12 cellular contexts compared by ENCODE assay signal in the genomic region with DNA sequence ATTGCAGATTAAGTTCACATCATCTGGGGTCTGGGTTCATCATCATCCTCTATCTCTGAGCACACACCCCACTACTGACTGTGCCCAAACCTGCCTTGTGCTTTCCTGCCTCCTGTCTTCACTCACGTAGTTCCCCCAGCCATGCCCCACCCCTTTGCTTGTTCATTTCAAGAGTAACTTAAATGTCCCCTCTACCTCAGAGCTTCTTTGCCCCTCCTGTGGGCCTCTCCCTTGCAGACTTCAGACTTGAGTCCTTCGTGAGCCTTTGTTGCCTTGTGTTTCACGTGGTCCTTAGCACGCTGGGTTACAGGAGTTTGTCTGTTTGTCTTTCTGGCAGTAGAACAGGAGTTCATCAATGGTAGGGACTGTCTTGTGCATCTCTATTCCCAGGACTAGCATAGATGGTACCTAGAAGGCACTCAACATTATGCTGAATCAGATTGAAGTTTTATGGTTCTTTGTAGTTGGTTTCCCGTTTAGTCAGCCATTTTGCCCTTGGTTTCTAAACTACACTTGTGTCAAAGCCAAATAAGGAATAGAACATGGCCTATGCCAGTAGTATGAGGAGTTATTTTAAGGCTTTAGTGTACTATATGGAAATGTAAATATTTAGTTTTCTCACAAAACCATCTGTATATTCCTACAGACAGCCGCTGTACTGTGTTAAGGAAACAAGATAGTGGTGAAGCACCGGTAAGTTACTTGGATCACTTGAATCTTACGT.
DNase-seq lines count a peak whose midpoint lies in the region; ATAC-seq and TF ChIP-seq lines count a peak whose summit lies in the region.
"Had no signal": no experiment of that assay in that cellular context is flagged by ENCODE, and none has a peak within 500 bp of the region (broad histone marks: within the 10 kb centered on the region; RNA-seq: fewer than 3 reads in every experiment).

No MANE protein-coding gene starts in this region.

- CTCF ChIA-PET in MCF 10A (lab: Yijun Ruan, JAX): interaction anchor here (0.6 to 0.8 kb wide), 2 partner anchors 25 to 42 kb away, joined by 3 read pairs; no protein-coding TSS in a partner anchor

- H3K4me1 Mint-ChIP-seq in activated T-cell treated with anti-CD3 and anti-CD28 coated beads, Interleukin-2, amount 50 U/mL, for 24 hours (ENCODE audit: low read depth): peaks cover 14% of the 10 kb centered on the region
- H3K4me1 Mint-ChIP-seq in activated T-cell treated with anti-CD3 and anti-CD28 coated beads, Interleukin-2, amount 50 U/mL, for 72 hours (ENCODE audit: low read depth): peaks cover 19% of the 10 kb centered on the region
- H3K4me1 Mint-ChIP-seq in stimulated activated memory B cell treated with anti-CD40 and anti-IgM and Interleukin-4, amounts not matched to agents 10 μg/mL and 1 μg/mL and 100 μg/mL, for 72 hours: peaks cover 14% of the 10 kb centered on the region
- no peaks in the 10 kb centered on the region for H3K4me1 Mint-ChIP-seq in MCF 10A (ENCODE audit: insufficient read depth, unreplicated experiment)

- peak overlapping the region; percentile 71 for H3K27ac Mint-ChIP-seq in activated T-cell treated with anti-CD3 and anti-CD28 coated beads, Interleukin-2, amount 50 U/mL, for 24 hours
- H3K27ac Mint-ChIP-seq in activated T-cell treated with anti-CD3 and anti-CD28 coated beads, Interleukin-2, amount 50 U/mL, for 72 hours: peak overlapping the region; percentile 43
- peak overlapping the region; percentile 54 for H3K27ac Mint-ChIP-seq in stimulated activated memory B cell treated with anti-CD40 and anti-IgM and Interleukin-4, amounts not matched to agents 10 μg/mL and 1 μg/mL and 100 μg/mL, for 72 hours
- no peak overlapping the region for H3K27ac Mint-ChIP-seq in MCF 10A (ENCODE audit: low read depth, unreplicated experiment)

- intact Hi-C loops in MCF 10A (cut with micrococcal nuclease): no loop called here

- BruUV-seq in MCF 10A (replicated peaks; lab: Mats Ljungman, UMichigan): no TSS peak

- peak; percentile 62 for ATAC-seq in GM21737 (IDR thresholded peaks at IDR 0.05; ENCODE audit: unreplicated experiment)
- ATAC-seq in activated T-cell treated with anti-CD3 and anti-CD28 coated beads, Interleukin-2, amount 50 U/mL, for 72 hours (replicated peaks in 1 of 2): peak; percentile 95 to 97
- peak; percentile 94 for ATAC-seq in stimulated activated memory B cell treated with anti-CD40 and anti-IgM and Interleukin-4, amounts not matched to agents 10 μg/mL and 1 μg/mL and 100 μg/mL, for 72 hours
- ATAC-seq: right cardiac atrium, SK-N-SH treated with all-trans-retinoic acid at 6 μM for 48 hours had no signal

- H3K4me3 Mint-ChIP-seq in activated T-cell treated with anti-CD3 and anti-CD28 coated beads, Interleukin-2, amount 50 U/mL, for 24 hours: no peak overlapping the region
- peak overlapping the region; percentile 53 to 59 for H3K4me3 Mint-ChIP-seq in activated T-cell treated with anti-CD3 and anti-CD28 coated beads, Interleukin-2, amount 50 U/mL, for 72 hours
- no peak overlapping the region for H3K4me3 Mint-ChIP-seq in stimulated activated memory B cell treated with anti-CD40 and anti-IgM and Interleukin-4, amounts not matched to agents 10 μg/mL and 1 μg/mL and 100 μg/mL, for 72 hours
- H3K4me3 Mint-ChIP-seq in MCF 10A (ENCODE audit: unreplicated experiment): no peak overlapping the region

- no peaks in the 10 kb centered on the region for H3K9me3 Mint-ChIP-seq in activated T-cell treated with anti-CD3 and anti-CD28 coated beads, Interleukin-2, amount 50 U/mL, for 24 hours
- no peaks in the 10 kb centered on the region for H3K9me3 Mint-ChIP-seq in activated T-cell treated with anti-CD3 and anti-CD28 coated beads, Interleukin-2, amount 50 U/mL, for 72 hours
- no peaks in the 10 kb centered on the region for H3K9me3 Mint-ChIP-seq in stimulated activated memory B cell treated with anti-CD40 and anti-IgM and Interleukin-4, amounts not matched to agents 10 μg/mL and 1 μg/mL and 100 μg/mL, for 72 hours
- H3K9me3 Mint-ChIP-seq in MCF 10A (ENCODE audit: unreplicated experiment): no peaks in the 10 kb centered on the region

- POLR2A ChIA-PET in MCF 10A (lab: Yijun Ruan, JAX): interaction anchor here (0.7 to 0.9 kb wide), 3 partner anchors 24 to 190 kb away, joined by 3 to 4 read pairs (median 3); no protein-coding TSS in a partner anchor

- peaks cover 89% of the 10 kb centered on the region for H3K36me3 Mint-ChIP-seq in activated T-cell treated with anti-CD3 and anti-CD28 coated beads, Interleukin-2, amount 50 U/mL, for 24 hours (ENCODE audit: low read depth)
- H3K36me3 Mint-ChIP-seq in activated T-cell treated with anti-CD3 and anti-CD28 coated beads, Interleukin-2, amount 50 U/mL, for 72 hours (ENCODE audit: insufficient read depth in 2 of 2): peaks cover 6 to 16% of the 10 kb centered on the region in 2 donors
- H3K36me3 Mint-ChIP-seq in stimulated activated memory B cell treated with anti-CD40 and anti-IgM and Interleukin-4, amounts not matched to agents 10 μg/mL and 1 μg/mL and 100 μg/mL, for 72 hours: peaks cover 66% of the 10 kb centered on the region
- H3K36me3 Mint-ChIP-seq in MCF 10A (ENCODE audit: insufficient read depth, unreplicated experiment): peaks cover 76% of the 10 kb centered on the region

- no peak for DNase-seq in activated T-cell treated with anti-CD3 and anti-CD28 coated beads, Interleukin-2, amount 50 U/mL, for 24 hours
- DNase-seq in activated T-cell treated with anti-CD3 and anti-CD28 coated beads, Interleukin-2, amount 50 U/mL, for 1 hour: no peak
- DNase-seq in activated T-cell treated with anti-CD3 and anti-CD28 coated beads, Interleukin-2, amount 50 U/mL, for 72 hours: peak; percentile 55 to 77
- DNase-seq in NOMO-1 treated with DMSO at 0.1 percent for 48 hours (lab: John Stamatoyannopoulos, UW; ENCODE audit: unreplicated experiment) (no peak), NCI-H2227 (lab: John Stamatoyannopoulos, UW; ENCODE audit: unreplicated experiment) (no peak), MCF 10A (ENCODE audit: unreplicated experiment) (no peak)
- DNase-seq: MM.1S; right cardiac atrium; stimulated activated naive CD4-positive, alpha-beta T cell treated with Interleukin-2 at 50 U/mL for 16 hours had no signal

- no peak for TF ChIP-seq CTCF in MCF 10A (IDR thresholded peaks at IDR 0.05; ENCODE audit: unreplicated experiment)

- no peaks in the 10 kb centered on the region for H3K27me3 Mint-ChIP-seq in activated T-cell treated with anti-CD3 and anti-CD28 coated beads, Interleukin-2, amount 50 U/mL, for 24 hours
- H3K27me3 Mint-ChIP-seq in activated T-cell treated with anti-CD3 and anti-CD28 coated beads, Interleukin-2, amount 50 U/mL, for 72 hours (ENCODE audit: low read depth): no peaks in the 10 kb centered on the region
- no peaks in the 10 kb centered on the region for H3K27me3 Mint-ChIP-seq in stimulated activated memory B cell treated with anti-CD40 and anti-IgM and Interleukin-4, amounts not matched to agents 10 μg/mL and 1 μg/mL and 100 μg/mL, for 72 hours
- no peaks in the 10 kb centered on the region for H3K27me3 Mint-ChIP-seq in MCF 10A (ENCODE audit: insufficient read depth, unreplicated experiment)

Comparison
In these comparisons a context has a peak if more than half of its experiments do, and no peak if none do; other contexts are left out.
1. DNase-seq: peak in activated T-cell treated with anti-CD3 and anti-CD28 coated beads, Interleukin-2, amount 50 U/mL, for 72 hours (2 of 2); none in activated T-cell treated with anti-CD3 and anti-CD28 coated beads, Interleukin-2, amount 50 U/mL, for 24 hours (single experiment), activated T-cell treated with anti-CD3 and anti-CD28 coated beads, Interleukin-2, amount 50 U/mL, for 1 hour (single experiment), NOMO-1 treated with DMSO at 0.1 percent for 48 hours (single experiment), NCI-H2227 (single experiment) and MCF 10A (single experiment).
2. H3K4me3 Mint-ChIP-seq: peak in activated T-cell treated with anti-CD3 and anti-CD28 coated beads, Interleukin-2, amount 50 U/mL, for 72 hours (2 of 2); none in activated T-cell treated with anti-CD3 and anti-CD28 coated beads, Interleukin-2, amount 50 U/mL, for 24 hours (single experiment), stimulated activated memory B cell treated with anti-CD40 and anti-IgM and Interleukin-4, amounts not matched to agents 10 μg/mL and 1 μg/mL and 100 μg/mL, for 72 hours (single experiment) and MCF 10A (single experiment).
3. Peak in every context shown above with its lines, with median percentiles within 50 percentile points of each other: ATAC-seq.